In genomic region chr5:95424016-95424415, GRCh38 we compare ENCODE assay signal across 22 cellular contexts. TPM values are rescaled to one million over a fixed set of nuclear protein-coding genes. Genes with fewer than 3 reads are reported as not detected.
"Had no signal": no experiment of that assay in that cellular context is flagged by ENCODE, and none has a peak within 500 bp of the region (broad histone marks: within the 10 kb centered on the region; RNA-seq: fewer than 3 reads in every experiment).

No MANE protein-coding gene starts in this region.

- H3K4me3 ChIP-seq: heart right ventricle, pancreas, tibial artery had no signal

- H3K4me1 ChIP-seq: heart right ventricle, pancreas, tibial artery had no signal

- H3K27me3 ChIP-seq: heart right ventricle, pancreas, tibial artery had no signal

- H3K27ac ChIP-seq: heart right ventricle, pancreas, tibial artery had no signal

- H3K36me3 ChIP-seq: heart right ventricle, pancreas, tibial artery had no signal

- ATAC-seq: activated CD8-positive, alpha-beta T cell treated with anti-CD3 and anti-CD28 coated beads, Interleukin-2, amount 10 ng/mL, durations not matched to agents 7 days and 5 days; heart right ventricle; left cardiac atrium; natural killer cell treated with Interleukin-12 subunit alpha and Interleukin-12 subunit beta and Interleukin-15 and Interleukin-18, amount 100 ng/mL, for 72 hours; pancreas; right cardiac atrium had no signal

- H3K9me3 ChIP-seq: heart right ventricle, pancreas, tibial artery had no signal

- DNase-seq: activated CD4-positive, alpha-beta T cell treated with anti-CD3 and anti-CD28 coated beads for 1 hour; activated CD4-positive, alpha-beta T cell treated with anti-CD3 and anti-CD28 coated beads, Interleukin-2, amount 50 U/mL, for 1 hour; activated CD8-positive, alpha-beta T cell treated with anti-CD3 and anti-CD28 coated beads, Interleukin-2, amount 10 ng/mL, durations not matched to agents 7 days and 5 days; activated gamma-delta T cell; aorta; erythroblast; foreskin fibroblast; heart right ventricle; islet precursor cell; left cardiac atrium; midbrain; pancreas; right cardiac atrium; stimulated activated CD4-positive, alpha-beta T cell treated with anti-CD3 and anti-CD28 coated beads, Interleukin-12 subunit alpha, Interleukin-12 subunit beta, amount 100 ng/mL, for 4 hours; stimulated activated CD4-positive, alpha-beta T cell treated with anti-CD3 and anti-CD28 coated beads, Interleukin-1b, Interleukin-23, amount 100 ng/mL, for 48 hours; tibial artery had no signal

RNA-seq across cellular contexts. Expression of gene FAM81B, which starts 32.9 kb away (rescaled TPM):
- total RNA-seq: activated CD8-positive, alpha-beta T cell treated with anti-CD3 and anti-CD28 coated beads, Interleukin-2, amount 10 ng/mL, durations not matched to agents 7 days and 5 days; activated T-helper 1 cell treated with anti-CD3 and anti-CD28 coated beads, Interleukin-12 subunit alpha, Interleukin-12 subunit beta, Interleukin-2, Interleukin-4 antibody, amounts not matched to agents 30 ng/mL and 10 ng/mL and 1 ng/mL, durations not matched to agents 14 hours and 24 hours and 36 hours; aorta; cardiac septum; chondrocyte; fibroblast of lung; liver; natural killer cell treated with Interleukin-12 subunit alpha and Interleukin-12 subunit beta and Interleukin-15 and Interleukin-18, amount 100 ng/mL, for 72 hours had no signal
- polyA plus RNA-seq: aorta, fibroblast of lung, liver had no signal
